19 cellular contexts compared by ENCODE assay signal in the genomic region with DNA sequence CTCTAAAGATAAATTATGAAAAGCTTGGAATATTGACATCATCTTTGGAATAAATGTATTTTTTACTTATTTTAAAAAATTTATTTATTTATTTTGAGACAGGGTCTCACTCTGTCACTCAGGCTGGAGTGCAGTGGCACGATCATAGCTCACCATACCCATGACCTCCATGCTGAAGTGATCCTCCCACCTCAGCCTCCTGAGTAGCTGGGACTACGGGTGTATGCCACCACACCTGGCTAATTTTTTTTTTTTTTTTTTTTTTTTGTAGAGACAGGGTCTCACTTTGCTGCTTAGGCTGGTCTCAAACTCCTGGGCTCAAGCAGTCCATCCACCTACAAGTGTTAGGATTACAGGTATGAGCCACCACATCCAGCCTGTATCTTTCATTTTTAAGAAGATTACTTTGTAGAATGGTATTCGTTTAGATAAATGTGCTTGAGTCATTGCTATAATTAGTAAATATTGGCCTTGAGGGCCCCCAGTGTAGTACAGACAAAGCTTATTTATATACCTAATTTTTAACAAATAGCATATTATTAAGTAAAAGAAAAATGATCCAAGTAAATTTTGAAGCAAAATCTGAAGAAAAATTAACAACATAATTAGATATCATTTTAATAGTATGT. TPM values are rescaled to one million over a fixed set of nuclear protein-coding genes. Genes with fewer than 3 reads are reported as not detected.
A peak's percentile ranks its signal among the peaks of the same experiment; 100 is the strongest.
DNase-seq lines count a peak whose midpoint lies in the region; ATAC-seq and TF ChIP-seq lines count a peak whose summit lies in the region.
"Had no signal": no experiment of that assay in that cellular context is flagged by ENCODE, and none has a peak within 500 bp of the region (broad histone marks: within the 10 kb centered on the region; RNA-seq: fewer than 3 reads in every experiment).

No MANE protein-coding gene starts in this region.

- peak overlapping the region; percentile 77 for H3K4me2 ChIP-seq in SU-DHL-6 (ENCODE audit: low read depth, low read length, poor library complexity, severe bottlenecking)

- H3K27ac ChIP-seq in SU-DHL-6 (ENCODE audit: low read depth, low read length): peak overlapping the region; percentile 93

- POLR2A ChIA-PET in activated CD4-positive, alpha-beta T cell treated with anti-CD3 and anti-CD28 coated beads for 36 hours (lab: Charles Lee): no interaction called here
- POLR2A ChIA-PET in GM10248 (lab: Yijun Ruan, JAX): no interaction called here
- POLR2A ChIA-PET in activated CD4-positive, alpha-beta memory T cell treated with anti-CD3 and anti-CD28 coated beads for 36 hours (lab: Charles Lee): no interaction called here

- peaks cover 23% of the 10 kb centered on the region for H3K36me3 ChIP-seq in SU-DHL-6 (ENCODE audit: low read length)

- H3K36me3 Mint-ChIP-seq in activated CD4-positive, alpha-beta T cell treated with anti-CD3 and anti-CD28 coated beads for 36 hours (ENCODE audit: low read depth): no peaks in the 10 kb centered on the region
- H3K36me3 Mint-ChIP-seq in memory B cell: peaks cover 27% of the 10 kb centered on the region
- H3K36me3 Mint-ChIP-seq in activated CD4-positive, alpha-beta memory T cell treated with anti-CD3 and anti-CD28 coated beads for 36 hours: peaks cover 2% of the 10 kb centered on the region
- H3K36me3 Mint-ChIP-seq in glutamatergic neuron (ENCODE audit: unreplicated experiment): no peaks in the 10 kb centered on the region

- H3K9me3 Mint-ChIP-seq in activated CD4-positive, alpha-beta T cell treated with anti-CD3 and anti-CD28 coated beads for 36 hours (ENCODE audit: low read depth): no peaks in the 10 kb centered on the region
- H3K9me3 Mint-ChIP-seq in memory B cell (no peaks in the 10 kb centered on the region), glutamatergic neuron (ENCODE audit: unreplicated experiment) (no peaks in the 10 kb centered on the region)
- no peaks in the 10 kb centered on the region for H3K9me3 Mint-ChIP-seq in activated CD4-positive, alpha-beta memory T cell treated with anti-CD3 and anti-CD28 coated beads for 36 hours
- H3K9me3 Mint-ChIP-seq: CD14-positive monocyte had no signal

- peaks cover 21% of the 10 kb centered on the region for H4K20me1 ChIP-seq in SU-DHL-6 (ENCODE audit: low read depth, low read length)

- H3K4me3 ChIP-seq in SU-DHL-6 (ENCODE audit: insufficient read depth, low read length, poor library complexity, severe bottlenecking): peak overlapping the region; percentile 24
- H3K4me3 ChIP-seq: GM12878 had no signal

- H3K27me3 Mint-ChIP-seq in activated CD4-positive, alpha-beta T cell treated with anti-CD3 and anti-CD28 coated beads for 36 hours: no peaks in the 10 kb centered on the region
- H3K27me3 Mint-ChIP-seq in memory B cell (no peaks in the 10 kb centered on the region), glutamatergic neuron (ENCODE audit: unreplicated experiment) (peaks cover 3% of the 10 kb centered on the region)
- peaks cover 1% of the 10 kb centered on the region for H3K27me3 Mint-ChIP-seq in activated CD4-positive, alpha-beta memory T cell treated with anti-CD3 and anti-CD28 coated beads for 36 hours

- CTCF ChIA-PET in activated CD4-positive, alpha-beta T cell treated with anti-CD3 and anti-CD28 coated beads for 36 hours (lab: Charles Lee): no interaction called here
- CTCF ChIA-PET in GM10248 (lab: Yijun Ruan, JAX): interaction anchor here (1.2 to 3.4 kb wide), 6 partner anchors 9 to 76 kb away, joined by 3 to 14 read pairs (median 6); no protein-coding TSS in a partner anchor
- CTCF ChIA-PET in activated CD4-positive, alpha-beta memory T cell treated with anti-CD3 and anti-CD28 coated beads for 36 hours (lab: Charles Lee): interaction anchor here (0.8 kb wide), 1 partner anchor 76 kb away, joined by 3 read pairs; no protein-coding TSS in a partner anchor

- DNase-seq in activated CD4-positive, alpha-beta T cell treated with anti-CD3 and anti-CD28 coated beads for 36 hours: peak; percentile 19
- no peak for DNase-seq in activated CD4-positive, alpha-beta T cell treated with anti-CD3 and anti-CD28 coated beads for 1 hour
- DNase-seq in EH (ENCODE audit: low read depth): peak; percentile 41
- DNase-seq in memory B cell (ENCODE audit: low spot score in 2 of 2): no peak
- DNase-seq in GM10248 (ENCODE audit: extremely low spot score): no peak
- DNase-seq in activated CD4-positive, alpha-beta memory T cell treated with anti-CD3 and anti-CD28 coated beads for 36 hours: no peak
- no peak for DNase-seq in glutamatergic neuron
- DNase-seq: COR-L47, DMS153, NCI-H1092, NCI-H1694 treated with DMSO at 0.1 percent for 48 hours, NCI-H2171, NCI-H446 treated with DMSO at 0.1 percent for 48 hours, NCI-H774, SHP77 treated with DMSO at 0.1 percent for 48 hours had no signal

- peak overlapping the region; percentile 44 for H3K9ac ChIP-seq in SU-DHL-6 (ENCODE audit: low read length)

- no peaks in the 10 kb centered on the region for H3K27me3 ChIP-seq in SU-DHL-6 (ENCODE audit: low read length)

- no peak overlapping the region for H2AFZ ChIP-seq in SU-DHL-6 (ENCODE audit: low read depth, low read length, severe bottlenecking)

- intact Hi-C loops in activated CD4-positive, alpha-beta T cell treated with anti-CD3 and anti-CD28 coated beads for 36 hours (cut with DNase I, micrococcal nuclease): no loop called here
- intact Hi-C loops in activated CD4-positive, alpha-beta memory T cell treated with anti-CD3 and anti-CD28 coated beads for 36 hours (cut with micrococcal nuclease): no loop called here

- peaks cover 89% of the 10 kb centered on the region for H3K79me2 ChIP-seq in SU-DHL-6 (ENCODE audit: insufficient read depth, low read length)

- TF ChIP-seq CTCF in SU-DHL-6 (IDR thresholded peaks at IDR 0.05; ENCODE audit: insufficient read depth, low read length, poor library complexity, severe bottlenecking) (no peak), GM10248 (IDR thresholded peaks at IDR 0.05; ENCODE audit: control extremely low read depth, extremely low read depth, low read depth, missing control alignments) (no peak), glutamatergic neuron (IDR thresholded peaks at IDR 0.05; ENCODE audit: partially characterized antibody, unreplicated experiment) (no peak)

- no peak overlapping the region for H3K4me3 Mint-ChIP-seq in activated CD4-positive, alpha-beta T cell treated with anti-CD3 and anti-CD28 coated beads for 36 hours
- no peak overlapping the region for H3K4me3 Mint-ChIP-seq in memory B cell
- no peak overlapping the region for H3K4me3 Mint-ChIP-seq in activated CD4-positive, alpha-beta memory T cell treated with anti-CD3 and anti-CD28 coated beads for 36 hours
- no peak overlapping the region for H3K4me3 Mint-ChIP-seq in glutamatergic neuron (ENCODE audit: unreplicated experiment)
- H3K4me3 Mint-ChIP-seq: CD14-positive monocyte had no signal

- H3K9me3 ChIP-seq in SU-DHL-6 (ENCODE audit: insufficient read depth, low read length): no peaks in the 10 kb centered on the region

- H3F3A ChIP-seq in SU-DHL-6 (ENCODE audit: insufficient read depth): peaks cover 78% of the 10 kb centered on the region

- no peak overlapping the region for H3K27ac Mint-ChIP-seq in activated CD4-positive, alpha-beta T cell treated with anti-CD3 and anti-CD28 coated beads for 36 hours
- H3K27ac Mint-ChIP-seq in memory B cell: peak overlapping the region; percentile 91
- H3K27ac Mint-ChIP-seq in activated CD4-positive, alpha-beta memory T cell treated with anti-CD3 and anti-CD28 coated beads for 36 hours: no peak overlapping the region
- no peak overlapping the region for H3K27ac Mint-ChIP-seq in glutamatergic neuron (ENCODE audit: unreplicated experiment)

- H3K4me1 Mint-ChIP-seq in activated CD4-positive, alpha-beta T cell treated with anti-CD3 and anti-CD28 coated beads for 36 hours: no peaks in the 10 kb centered on the region
- H3K4me1 Mint-ChIP-seq in memory B cell (peaks cover 48% of the 10 kb centered on the region), glutamatergic neuron (ENCODE audit: low read depth, unreplicated experiment) (peaks cover 3% of the 10 kb centered on the region)
- no peaks in the 10 kb centered on the region for H3K4me1 Mint-ChIP-seq in activated CD4-positive, alpha-beta memory T cell treated with anti-CD3 and anti-CD28 coated beads for 36 hours (ENCODE audit: low read depth)

- ATAC-seq in activated CD4-positive, alpha-beta T cell treated with anti-CD3 and anti-CD28 coated beads for 36 hours: peak; percentile 39
- ATAC-seq in memory B cell (ENCODE audit: low read depth): no peak
- ATAC-seq: GM12878, HCT116 had no signal

- H3K9me2 ChIP-seq in SU-DHL-6 (replicated peaks; ENCODE audit: insufficient read depth, low read length): no peaks in the 10 kb centered on the region

RNA-seq across cellular contexts. Expression of a gene that starts 8.5 kb away (rescaled TPM):
- 1 to 10 TPM; 7.5 to 9.7 TPM for total RNA-seq in activated CD4-positive, alpha-beta T cell treated with anti-CD3 and anti-CD28 coated beads for 36 hours
- total RNA-seq in activated CD4-positive, alpha-beta memory T cell treated with anti-CD3 and anti-CD28 coated beads for 36 hours: 1 to 10 TPM; 7.7 to 8.6 TPM
- 8.7 TPM for total RNA-seq in glutamatergic neuron (ENCODE audit: unreplicated experiment)

Comparison
In these comparisons a context has a peak if more than half of its experiments do, and no peak if none do; other contexts are left out.
1. DNase-seq: peak in activated CD4-positive, alpha-beta T cell treated with anti-CD3 and anti-CD28 coated beads for 36 hours (single experiment) and EH (single experiment); none in activated CD4-positive, alpha-beta T cell treated with anti-CD3 and anti-CD28 coated beads for 1 hour (single experiment), memory B cell (0 of 2), GM10248 (single experiment), activated CD4-positive, alpha-beta memory T cell treated with anti-CD3 and anti-CD28 coated beads for 36 hours (single experiment) and glutamatergic neuron (single experiment).